Comparison of ENCODE assay signal across 4 cellular contexts in genomic region chr14:100573009-100573756, GRCh38.
TF ChIP-seq lines count a peak whose summit lies in the region.

No MANE protein-coding gene starts in this region.

TF ChIP-seq in SK-N-SH, 30 proteins besides CTCF, POLR2A, EP300 and RAD21:
- TF ChIP-seq TCF12 (IDR thresholded peaks at IDR 0.05), result no peak
- TF ChIP-seq IRF3 (IDR thresholded peaks at IDR 0.05; ENCODE audit: low read depth, low read length), result no peak
- TF ChIP-seq REST (IDR thresholded peaks at IDR 0.05; ENCODE audit: low read depth, low read length), result no peak
- no peak for TF ChIP-seq NRF1 (IDR thresholded peaks at IDR 0.05; ENCODE audit: low read depth, low read length)
- TF ChIP-seq CHD2 (IDR thresholded peaks at IDR 0.05; ENCODE audit: low read length, partially characterized antibody), result no peak
- no peak for TF ChIP-seq USF1 (IDR thresholded peaks at IDR 0.05; ENCODE audit: borderline replicate concordance, low read depth)
- no peak for TF ChIP-seq JUND (IDR thresholded peaks at IDR 0.05)
- no peak for TF ChIP-seq SIN3A (IDR thresholded peaks at IDR 0.05; ENCODE audit: borderline replicate concordance, low read depth, low read length)
- no peak for TF ChIP-seq FOSL2 (IDR thresholded peaks at IDR 0.05; ENCODE audit: borderline replicate concordance, low read depth)

TF ChIP-seq in SK-N-SH treated with all-trans-retinoic acid at 6 μM for 48 hours, 23 proteins besides CTCF, POLR2A, EP300 and RAD21:
- no peak for TF ChIP-seq SNAI2 (CRISPR knock-in tag; IDR thresholded peaks at IDR 0.05)
- no peak for TF ChIP-seq TSHZ2 (CRISPR knock-in tag; IDR thresholded peaks at IDR 0.05)
- TF ChIP-seq PPARA (CRISPR knock-in tag; IDR thresholded peaks at IDR 0.05; ENCODE audit: borderline replicate concordance), result no peak
- TF ChIP-seq CSRNP3 (CRISPR knock-in tag; IDR thresholded peaks at IDR 0.05), result no peak
- TF ChIP-seq ZC3H10 (CRISPR knock-in tag; IDR thresholded peaks at IDR 0.05), result no peak
- no peak for TF ChIP-seq TOX (CRISPR knock-in tag; IDR thresholded peaks at IDR 0.05; ENCODE audit: borderline replicate concordance)
- TF ChIP-seq ISL1 (CRISPR knock-in tag; IDR thresholded peaks at IDR 0.05), result no peak
- no peak for TF ChIP-seq BACH2 (CRISPR knock-in tag; IDR thresholded peaks at IDR 0.05; ENCODE audit: borderline replicate concordance)

TF ChIP-seq in H1, 55 proteins besides CTCF, POLR2A, EP300 and RAD21:
- TF ChIP-seq JUN (IDR thresholded peaks at IDR 0.05; ENCODE audit: low read depth, low read length), result no peak
- no peak for TF ChIP-seq HDAC6 (IDR thresholded peaks at IDR 0.05; ENCODE audit: low read depth, low read length)

TF ChIP-seq in GM12891, 5 proteins besides CTCF, POLR2A, EP300 and RAD21:
- TF ChIP-seq POLR2AphosphoS5 (IDR thresholded peaks at IDR 0.05; ENCODE audit: low read depth, low read length), result no peak
- no peak for TF ChIP-seq TAF1 (IDR thresholded peaks at IDR 0.05; ENCODE audit: low read depth, low read length)
- no peak for TF ChIP-seq SPI1 (IDR thresholded peaks at IDR 0.05; ENCODE audit: low read depth, low read length)
- TF ChIP-seq PAX5 (IDR thresholded peaks at IDR 0.05; ENCODE audit: insufficient read depth, low read length, severe bottlenecking), result no peak
- no peak for TF ChIP-seq POU2F2 (IDR thresholded peaks at IDR 0.05; ENCODE audit: low read depth, low read length)
TF ChIP-seq in GM12891: peak in this region for 0.
